ENCODE assay signal across 8 cellular contexts in genomic region chr10:13659887-13660544, GRCh38.
DNase-seq lines count a peak whose midpoint lies in the region; ATAC-seq and TF ChIP-seq lines count a peak whose summit lies in the region.

No MANE protein-coding gene starts in this region.

- intact Hi-C loops in CD14-positive monocyte (cut with micrococcal nuclease), result loop anchor here in 1 of 2 donors (1.0 kb wide), 1 partner anchor 117 kb away; no protein-coding TSS in a partner anchor
- intact Hi-C loops in PC-9 (cut with micrococcal nuclease; ENCODE audit: unreplicated experiment), result loop anchor here (1.0 to 5.0 kb wide), 3 partner anchors 47 to 287 kb away; no protein-coding TSS in a partner anchor

- H3K27me3 ChIP-seq in H7 (ENCODE audit: control insufficient read depth, insufficient read depth, low read length) (no peaks in the 10 kb centered on the region), PC-9 (ENCODE audit: insufficient read depth, low read depth) (no peaks in the 10 kb centered on the region)

- H3K36me3 Mint-ChIP-seq in CD14-positive monocyte (no peaks in the 10 kb centered on the region), neural crest cell (ENCODE audit: low read depth) (peaks cover 9% of the 10 kb centered on the region)

- H3K4me1 ChIP-seq in PC-9 (replicated peaks; ENCODE audit: insufficient read depth), result no peaks in the 10 kb centered on the region

- no peak overlapping the region for H2AFZ ChIP-seq in PC-9

- no peak overlapping the region for H3K27ac Mint-ChIP-seq in CD14-positive monocyte
- H3K27ac Mint-ChIP-seq in neural crest cell (ENCODE audit: unreplicated experiment), result no peak overlapping the region

- DNase-seq in CD14-positive monocyte (ENCODE audit: low spot score) (peak; percentile 66), H7 (peak; percentile 89), PC-9 (peak in 1 of 2 experiments; percentile 38), fibroblast of pulmonary artery (ENCODE audit: low read depth) (peak; percentile 71), neural crest cell (ENCODE audit: low read depth, low spot score) (peak; percentile 65), NCI-H2107 treated with DMSO at 0.1 percent for 48 hours (lab: John Stamatoyannopoulos, UW; ENCODE audit: unreplicated experiment) (no peak)
- DNase-seq in activated T-helper 1 cell treated with anti-CD3 and anti-CD28 coated beads, Interleukin-2, amount 50 U/mL, for 16 hours (ENCODE audit: low read depth in 1 of 2, low spot score in 1 of 2), result peak; percentile 38 to 48
- DNase-seq in stimulated activated naive CD8-positive, alpha-beta T cell treated with anti-CD3 and anti-CD28 coated beads, Interleukin-15, Interleukin-2, amounts not matched to agents 100 U/mL and 50 U/mL, for 24 hours, result peak; percentile 74

- CTCF ChIA-PET in PC-9 (lab: Charles Lee), result interaction anchor here (0.6 to 1.4 kb wide), 4 partner anchors 28 to 218 kb away, joined by 3 to 6 read pairs (median 4); no protein-coding TSS in a partner anchor

- POLR2A ChIA-PET in PC-9 (lab: Charles Lee; ENCODE audit: unreplicated experiment), result no interaction called here

- H3K9me2 ChIP-seq in PC-9 (ENCODE audit: insufficient read depth), result no peaks in the 10 kb centered on the region

- peak; percentile 30 for ATAC-seq in stimulated activated naive CD8-positive, alpha-beta T cell treated with anti-CD3 and anti-CD28 coated beads, Interleukin-15, Interleukin-2, amounts not matched to agents 100 U/mL and 50 U/mL, for 24 hours

- H3K4me3 ChIP-seq in H7 (ENCODE audit: insufficient read depth, low read depth, low read length) (no peak overlapping the region), PC-9 (no peak overlapping the region), fibroblast of pulmonary artery (replicated peaks; ENCODE audit: low read depth, low read length) (no peak overlapping the region)

- H3K9me3 Mint-ChIP-seq in CD14-positive monocyte (peaks cover 0 to 4% (median 0%) of the 10 kb centered on the region in 7 donors), neural crest cell (no peaks in the 10 kb centered on the region)

- H3K79me2 ChIP-seq in PC-9 (ENCODE audit: low read depth), result no peaks in the 10 kb centered on the region

- H3K27ac ChIP-seq in PC-9, result no peak overlapping the region

- no peaks in the 10 kb centered on the region for H4K20me1 ChIP-seq in PC-9 (ENCODE audit: insufficient read depth)

- H3K9me3 ChIP-seq in PC-9 (ENCODE audit: insufficient read depth, low read depth), result no peaks in the 10 kb centered on the region

- H3K27me3 Mint-ChIP-seq in CD14-positive monocyte (ENCODE audit: low read depth in 3 of 3), result peaks cover 3 to 12% (median 6%) of the 10 kb centered on the region in 3 donors
- no peaks in the 10 kb centered on the region for H3K27me3 Mint-ChIP-seq in neural crest cell (ENCODE audit: low read depth)

- H3K36me3 ChIP-seq in H7 (replicated peaks; ENCODE audit: control insufficient read depth, insufficient read depth, low read length) (peaks cover 1% of the 10 kb centered on the region; the same call in 1 of the 2 replicates), PC-9 (ENCODE audit: low read depth) (no peaks in the 10 kb centered on the region)

- TF ChIP-seq CTCF in CD14-positive monocyte (IDR thresholded peaks at IDR 0.05) (peak; percentile 91), PC-9 (conservative IDR thresholded peaks at IDR 0.05) (peak; percentile 91), fibroblast of pulmonary artery (IDR thresholded peaks at IDR 0.05; ENCODE audit: low read length, missing control alignments) (peak; percentile 84), neural crest cell (conservative IDR thresholded peaks at IDR 0.05) (peak; percentile 96)

- no peak overlapping the region for H3K4me2 ChIP-seq in PC-9

- peak overlapping the region in 1 of 2 donors; percentile 26 for H3K4me3 Mint-ChIP-seq in CD14-positive monocyte
- no peak overlapping the region for H3K4me3 Mint-ChIP-seq in neural crest cell

- BruUV-seq in PC-9 (replicated peaks; lab: Mats Ljungman, UMichigan), result no TSS peak

- no peaks in the 10 kb centered on the region for H3F3A ChIP-seq in PC-9 (ENCODE audit: insufficient read depth, low read depth)

- H3K4me1 Mint-ChIP-seq in CD14-positive monocyte (peaks cover 24% of the 10 kb centered on the region), neural crest cell (peaks cover 16% of the 10 kb centered on the region)
